18 cellular contexts compared by ENCODE assay signal in the genomic region with DNA sequence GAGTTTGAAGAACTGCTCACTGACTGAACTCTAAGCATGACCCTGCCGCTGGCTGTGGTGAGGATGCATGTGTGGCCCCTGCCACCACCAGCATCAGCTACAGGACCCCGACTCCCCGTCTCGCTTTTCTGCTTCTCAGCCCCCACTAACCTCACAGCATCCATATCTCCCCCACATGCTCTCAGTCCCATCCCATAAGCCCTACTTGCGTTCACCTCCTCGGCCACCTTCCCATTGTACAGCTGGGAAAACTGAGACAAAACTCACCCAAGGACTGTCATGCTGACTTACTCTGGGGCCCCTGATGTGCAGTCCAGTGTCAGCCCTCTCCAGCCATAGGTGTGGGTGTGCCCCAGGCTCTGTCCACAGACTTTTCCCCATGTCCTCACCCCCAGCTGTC.
DNase-seq lines count a peak whose midpoint lies in the region; ATAC-seq and TF ChIP-seq lines count a peak whose summit lies in the region.
"Had no signal": no experiment of that assay in that cellular context is flagged by ENCODE, and none has a peak within 500 bp of the region (broad histone marks: within the 10 kb centered on the region; RNA-seq: fewer than 3 reads in every experiment).

No MANE protein-coding gene starts in this region.

- H3K9me3 Mint-ChIP-seq in neural crest cell (peaks cover 5% of the 10 kb centered on the region), type B pancreatic cell (peaks cover 9% of the 10 kb centered on the region)
- no peaks in the 10 kb centered on the region for H3K9me3 Mint-ChIP-seq in activated naive CD8-positive, alpha-beta T cell treated with anti-CD3 and anti-CD28 coated beads for 36 hours
- H3K9me3 Mint-ChIP-seq: CD4-positive, alpha-beta memory T cell; HFFc6 had no signal

- BruUV-seq in Panc1 (replicated peaks; lab: Mats Ljungman, UMichigan): no TSS peak

- H3K36me3 ChIP-seq in Panc1 (ENCODE audit: control insufficient read depth, insufficient read depth, low read length) (no peaks in the 10 kb centered on the region), liver (ENCODE audit: control insufficient read depth in 4 of 4, insufficient read depth in 3 of 4, low read depth in 1 of 4, low read length in 3 of 4) (no peaks in the 10 kb centered on the region), tibial nerve (no peaks in the 10 kb centered on the region)
- H3K36me3 ChIP-seq: BE2C had no signal

- no peaks in the 10 kb centered on the region for H3K4me1 ChIP-seq in Panc1 (ENCODE audit: control insufficient read depth, insufficient read depth, low read length)
- peaks cover 16 to 45% (median 33%) of the 10 kb centered on the region in 4 donors for H3K4me1 ChIP-seq in liver (ENCODE audit: control insufficient read depth in 4 of 4, insufficient read depth in 4 of 4, low read length in 3 of 4)
- H3K4me1 ChIP-seq in tibial nerve: peaks cover 0 to 5% (median 0%) of the 10 kb centered on the region in 4 donors
- H3K4me1 ChIP-seq: BE2C had no signal

- H3K36me3 Mint-ChIP-seq in neural crest cell (ENCODE audit: low read depth) (peaks cover 8% of the 10 kb centered on the region), type B pancreatic cell (no peaks in the 10 kb centered on the region)
- H3K36me3 Mint-ChIP-seq in activated naive CD8-positive, alpha-beta T cell treated with anti-CD3 and anti-CD28 coated beads for 36 hours: no peaks in the 10 kb centered on the region
- H3K36me3 Mint-ChIP-seq: CD4-positive, alpha-beta memory T cell had no signal

- H3K27me3 ChIP-seq in Panc1 (ENCODE audit: control insufficient read depth, insufficient read depth, low read length) (no peaks in the 10 kb centered on the region), liver (ENCODE audit: control insufficient read depth in 4 of 4, insufficient read depth in 4 of 4, low read length in 3 of 4) (no peaks in the 10 kb centered on the region), tibial nerve (no peaks in the 10 kb centered on the region)
- H3K27me3 ChIP-seq: BE2C had no signal

- 96% methylated on average over 6 of the region's 6 CpGs for WGBS in liver
- 94 to 95% methylated on average over 6 of the region's 6 CpGs for WGBS in tibial nerve, 2 donors

- H3K9ac ChIP-seq in liver (ENCODE audit: low read depth in 1 of 2, low read length in 2 of 2): no peak overlapping the region

- POLR2A ChIA-PET in Panc1 (lab: Charles Lee): no interaction called here

- H3K4me3 ChIP-seq in Panc1 (ENCODE audit: low read depth in 2 of 2, low read length in 2 of 2) (no peak overlapping the region), liver (ENCODE audit: low read depth in 1 of 3, low read length in 3 of 3) (no peak overlapping the region), tibial nerve (no peak overlapping the region)
- H3K4me3 ChIP-seq: GM23338 had no signal

- ATAC-seq in Panc1: no peak

- H3K4me1 Mint-ChIP-seq in neural crest cell (peaks cover 31% of the 10 kb centered on the region), type B pancreatic cell (ENCODE audit: unreplicated experiment) (peaks cover 40% of the 10 kb centered on the region)
- H3K4me1 Mint-ChIP-seq in activated naive CD8-positive, alpha-beta T cell treated with anti-CD3 and anti-CD28 coated beads for 36 hours: no peaks in the 10 kb centered on the region
- H3K4me1 Mint-ChIP-seq: CD4-positive, alpha-beta memory T cell had no signal

- TF ChIP-seq EP300 in tibial nerve (IDR thresholded peaks at IDR 0.05): no peak

- in situ Hi-C loops in Panc1 (cut with HindIII; ENCODE audit: low pct_unique_long_range_greater_than_20kb, low sequenced_read_pairs): no loop called here

- DNase-seq in Panc1 (ENCODE audit: low read depth, low spot score) (no peak), neural crest cell (ENCODE audit: low read depth, low spot score) (no peak), type B pancreatic cell (ENCODE audit: extremely low spot score, unreplicated experiment) (no peak), epidermal melanocyte (ENCODE audit: insufficient read length, low spot score) (no peak), tibial nerve (ENCODE audit: low spot score in 2 of 2) (no peak)
- no peak for DNase-seq in activated naive CD8-positive, alpha-beta T cell treated with anti-CD3 and anti-CD28 coated beads for 36 hours
- DNase-seq: BE2C; CD4-positive, alpha-beta memory T cell; COR-L47; DMS153; DMS79 treated with DMSO at 0.1 percent for 48 hours; EL; HCEC 1CT; HFFc6 had no signal

- no peaks in the 10 kb centered on the region; the same call in 1 of the 2 replicates for H3K9me3 ChIP-seq in Panc1 (ENCODE audit: control insufficient read depth, insufficient read depth, low read depth, low read length)
- no peaks in the 10 kb centered on the region for H3K9me3 ChIP-seq in liver (ENCODE audit: control insufficient read depth in 4 of 4, low read length in 3 of 4)
- no peaks in the 10 kb centered on the region for H3K9me3 ChIP-seq in tibial nerve
- H3K9me3 ChIP-seq: BE2C had no signal

- TF ChIP-seq CTCF in Panc1 (IDR thresholded peaks at IDR 0.05) (no peak), liver (IDR thresholded peaks at IDR 0.05; ENCODE audit: low read depth, low read length, missing input control) (no peak), neural crest cell (conservative IDR thresholded peaks at IDR 0.05) (no peak), type B pancreatic cell (conservative IDR thresholded peaks at IDR 0.05) (no peak), tibial nerve (IDR thresholded peaks at IDR 0.05) (no peak)

- intact Hi-C loops in Panc1 (cut with micrococcal nuclease; ENCODE audit: unreplicated experiment): no loop called here

- peak overlapping the region; percentile 29; the same call in 1 of the 2 replicates for H3K27ac ChIP-seq in Panc1 (ENCODE audit: low read length)
- peak overlapping the region; percentile 10 to 88 for H3K27ac ChIP-seq in liver (ENCODE audit: low read depth in 1 of 2, low read length in 2 of 2)
- H3K27ac ChIP-seq in tibial nerve: no peak overlapping the region
- H3K27ac ChIP-seq: C4-2B, HL-60 had no signal

- no peaks in the 10 kb centered on the region for H3K27me3 Mint-ChIP-seq in neural crest cell (ENCODE audit: low read depth)
- H3K27me3 Mint-ChIP-seq in type B pancreatic cell: no peaks in the 10 kb centered on the region
- no peaks in the 10 kb centered on the region for H3K27me3 Mint-ChIP-seq in activated naive CD8-positive, alpha-beta T cell treated with anti-CD3 and anti-CD28 coated beads for 36 hours

- CTCF ChIA-PET in Panc1 (lab: Charles Lee): interaction anchor here (0.7 kb wide), 1 partner anchor 855 kb away, joined by 3 read pairs; no protein-coding TSS in a partner anchor

- no peak for TF ChIP-seq RAD21 in liver (IDR thresholded peaks at IDR 0.05)

- peak overlapping the region; percentile 90 for H3K27ac Mint-ChIP-seq in neural crest cell (ENCODE audit: unreplicated experiment)
- H3K27ac Mint-ChIP-seq in type B pancreatic cell: no peak overlapping the region
- no peak overlapping the region for H3K27ac Mint-ChIP-seq in activated naive CD8-positive, alpha-beta T cell treated with anti-CD3 and anti-CD28 coated beads for 36 hours
- H3K27ac Mint-ChIP-seq: HFFc6 had no signal

- TF ChIP-seq POLR2A in tibial nerve (IDR thresholded peaks at IDR 0.05): no peak

- H3K4me3 Mint-ChIP-seq in neural crest cell: no peak overlapping the region
- peak overlapping the region; percentile 27 for H3K4me3 Mint-ChIP-seq in type B pancreatic cell
- H3K4me3 Mint-ChIP-seq in activated naive CD8-positive, alpha-beta T cell treated with anti-CD3 and anti-CD28 coated beads for 36 hours: no peak overlapping the region
- H3K4me3 Mint-ChIP-seq: GM23338, HFFc6 had no signal

TF ChIP-seq in liver, 16 proteins besides CTCF, POLR2A, EP300 and RAD21:
- TF ChIP-seq HNF4A (conservative IDR thresholded peaks at IDR 0.05) (no peak), EGR1 (IDR thresholded peaks at IDR 0.05; ENCODE audit: low read depth in 2 of 2) (no peak)

Comparison
In these comparisons a context has a peak if more than half of its experiments do, and no peak if none do; other contexts are left out.
1. H3K27ac ChIP-seq: peak in Panc1 (single experiment) and liver (2 of 2); none in tibial nerve (0 of 4).